Comparison of ENCODE assay signal across 8 cellular contexts in the genomic region with DNA sequence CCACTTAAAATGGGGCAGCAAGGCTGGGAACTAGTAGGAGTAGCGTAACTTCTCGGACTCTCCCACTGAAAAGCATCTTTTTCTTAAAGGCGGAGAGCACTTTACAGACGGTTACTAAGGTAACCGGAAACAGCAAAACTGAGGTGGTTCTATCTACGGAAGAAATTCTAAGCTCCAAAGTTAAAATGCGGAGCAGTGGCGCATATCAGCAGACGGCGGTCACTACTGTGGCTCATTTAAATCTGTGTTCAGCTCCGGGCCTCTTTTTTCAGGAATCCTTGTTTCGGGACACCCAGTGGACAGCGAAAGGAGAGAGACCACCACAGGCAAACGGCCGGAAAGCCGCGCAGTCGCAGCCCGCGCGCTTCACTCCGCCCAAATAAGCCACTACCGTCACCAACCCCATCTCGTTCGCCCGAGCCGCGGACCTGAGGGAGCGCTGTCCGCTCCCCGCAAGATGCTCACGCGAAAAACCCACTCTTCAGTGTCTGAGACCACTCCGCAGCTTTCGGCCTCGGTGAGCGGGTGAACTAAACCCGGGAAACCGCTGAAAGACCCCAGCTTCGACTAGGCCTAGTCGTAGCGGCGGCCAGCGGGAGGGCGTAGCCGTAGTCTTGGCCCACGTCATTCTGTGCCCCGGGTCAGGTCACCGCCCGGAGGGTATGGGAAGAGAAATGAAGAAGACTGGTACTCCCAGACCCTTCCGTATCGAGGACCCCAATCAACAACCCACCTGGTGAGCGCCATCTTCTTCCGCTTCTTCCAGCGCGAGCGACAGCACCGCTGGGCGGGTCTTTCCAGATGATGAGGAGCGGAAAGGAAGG. TPM values are rescaled to one million over a fixed set of nuclear protein-coding genes. Genes with fewer than 3 reads are reported as not detected.
DNase-seq lines count a peak whose midpoint lies in the region; ATAC-seq, FAIRE-seq and TF ChIP-seq lines count a peak whose summit lies in the region.

A gene (minus strand): TSS at position 776 of the 824 bp plus-strand sequence. CDS start 29 bp downstream, at position 747.

- TF ChIP-seq CTCF in pancreas (IDR thresholded peaks at IDR 0.05) (no peak), tibial artery (IDR thresholded peaks at IDR 0.05) (no peak)

- peaks cover 18% of the 10 kb centered on the region; the same call in 1 of the 2 replicates for H4K20me1 ChIP-seq in Karpas-422 (ENCODE audit: insufficient read depth, low read depth, low read length)

- ATAC-seq in GM21825 (IDR thresholded peaks at IDR 0.05; ENCODE audit: unreplicated experiment) (peak; percentile 95), Right ventricle myocardium superior (ENCODE audit: poor library complexity) (peak; percentile 98), pancreas (peak; percentile 98 to 99 (median 98))
- ATAC-seq in activated naive CD8-positive, alpha-beta T cell treated with anti-CD3 and anti-CD28 coated beads, Interleukin-2, amount 10 ng/mL, durations not matched to agents 7 days and 5 days (ENCODE audit: low read depth): peak; percentile 93

- H2AFZ ChIP-seq in Karpas-422 (ENCODE audit: low read length): peak within 1 kb of the TSS; percentile 96

- no peaks in the 10 kb centered on the region for H3K9me2 ChIP-seq in Karpas-422 (replicated peaks; ENCODE audit: insufficient read depth, low read length)

- intact Hi-C loops in Right ventricle myocardium superior (cut with DNase I): loop anchor here (5.0 kb wide), 1 partner anchor 42 kb away; a partner anchor contains a TSS
- intact Hi-C loops in pancreas (cut with DNase I): no loop called here
- intact Hi-C loops in tibial artery (cut with DNase I; ENCODE audit: low total_unique reads): no loop called here

- peak within 1 kb of the TSS; percentile 83 for H3K9ac ChIP-seq in Karpas-422 (ENCODE audit: low read length)

- H3K9me3 ChIP-seq in Karpas-422 (ENCODE audit: low read length) (no peaks in the 10 kb centered on the region), pancreas (no peaks in the 10 kb centered on the region), tibial artery (no peaks in the 10 kb centered on the region)

- WGBS in pancreas, 2 donors: 0 to 1% methylated on average over 60 of the region's 60 CpGs

- H3K4me2 ChIP-seq in Karpas-422 (ENCODE audit: low read depth, low read length, poor library complexity, severe bottlenecking): peak within 1 kb of the TSS; percentile 80

- H3K4me3 Mint-ChIP-seq in activated naive CD8-positive, alpha-beta T cell treated with anti-CD3 and anti-CD28 coated beads, Interleukin-2, amount 10 ng/mL, durations not matched to agents 7 days and 5 days: peak within 1 kb of the TSS; percentile 95

- POLR2A ChIA-PET in activated naive CD8-positive, alpha-beta T cell treated with anti-CD3 and anti-CD28 coated beads, Interleukin-2, amount 10 ng/mL, durations not matched to agents 7 days and 5 days (lab: Charles Lee): interaction anchor here (0.6 to 2.2 kb wide), 7 partner anchors 8 to 304 kb away, joined by 3 to 10 read pairs (median 4); a partner anchor contains a TSS

- peaks cover 13% of the 10 kb centered on the region for H3K36me3 Mint-ChIP-seq in activated naive CD8-positive, alpha-beta T cell treated with anti-CD3 and anti-CD28 coated beads, Interleukin-2, amount 10 ng/mL, durations not matched to agents 7 days and 5 days

- H3K27me3 Mint-ChIP-seq in activated naive CD8-positive, alpha-beta T cell treated with anti-CD3 and anti-CD28 coated beads, Interleukin-2, amount 10 ng/mL, durations not matched to agents 7 days and 5 days: no peaks in the 10 kb centered on the region

- peak within 1 kb of the TSS; percentile 76 for H3K4me3 ChIP-seq in Karpas-422 (ENCODE audit: low read length)
- H3K4me3 ChIP-seq in pancreas: peak within 1 kb of the TSS; percentile 81 to 92 (median 86)
- peak within 1 kb of the TSS; percentile 80 to 90 for H3K4me3 ChIP-seq in tibial artery

- H3K27me3 ChIP-seq in Karpas-422 (ENCODE audit: low read length) (no peaks in the 10 kb centered on the region), pancreas (no peaks in the 10 kb centered on the region), tibial artery (no peaks in the 10 kb centered on the region)

- H3K4me1 ChIP-seq in Karpas-422 (ENCODE audit: low read length) (peaks cover 21% of the 10 kb centered on the region), pancreas (peaks cover 0 to 17% (median 12%) of the 10 kb centered on the region in 3 donors), tibial artery (peaks cover 0 to 45% (median 24%) of the 10 kb centered on the region in 4 donors)

- peak within 1 kb of the TSS; percentile 42 for H3K27ac ChIP-seq in Karpas-422 (ENCODE audit: low read length)
- H3K27ac ChIP-seq in pancreas: peak within 1 kb of the TSS; percentile 54 to 87 (median 78)
- H3K27ac ChIP-seq in tibial artery: peak within 1 kb of the TSS; percentile 95 to 97

- no peak for FAIRE-seq in pancreas (lab: Jason Lieb, UNC)

- peak within 1 kb of the TSS; percentile 96 for H3K27ac Mint-ChIP-seq in activated naive CD8-positive, alpha-beta T cell treated with anti-CD3 and anti-CD28 coated beads, Interleukin-2, amount 10 ng/mL, durations not matched to agents 7 days and 5 days

- H3K4me1 Mint-ChIP-seq in activated naive CD8-positive, alpha-beta T cell treated with anti-CD3 and anti-CD28 coated beads, Interleukin-2, amount 10 ng/mL, durations not matched to agents 7 days and 5 days: peaks cover 26% of the 10 kb centered on the region

- DNase-seq in GDM1 (lab: John Stamatoyannopoulos, UW) (peak; percentile 86), Karpas-422 (peak; percentile 100), SW 1271 (lab: John Stamatoyannopoulos, UW) (peak; percentile 83 to 95), Right ventricle myocardium superior (peak; percentile 95), pancreas (peak; percentile 88 to 96 (median 91)), tibial artery (peak; percentile 93 to 96)
- peak; percentile 85 for DNase-seq in activated naive CD8-positive, alpha-beta T cell treated with anti-CD3 and anti-CD28 coated beads, Interleukin-2, amount 10 ng/mL, durations not matched to agents 7 days and 5 days

- no peaks in the 10 kb centered on the region for H3K9me3 Mint-ChIP-seq in activated naive CD8-positive, alpha-beta T cell treated with anti-CD3 and anti-CD28 coated beads, Interleukin-2, amount 10 ng/mL, durations not matched to agents 7 days and 5 days

- peaks cover 9% of the 10 kb centered on the region; the same call in 1 of the 2 replicates for H3K36me3 ChIP-seq in Karpas-422 (ENCODE audit: insufficient read depth, low read length)
- no peaks in the 10 kb centered on the region for H3K36me3 ChIP-seq in pancreas
- peaks cover 0 to 6% (median 0%) of the 10 kb centered on the region in 3 donors for H3K36me3 ChIP-seq in tibial artery

- peaks cover 53% of the 10 kb centered on the region for H3K79me2 ChIP-seq in Karpas-422 (ENCODE audit: low read length)

RNA-seq across cellular contexts. Expression of the gene that starts here (rescaled TPM):
- 79.9 and 88.1 TPM in 2 replicates for total RNA-seq in Karpas-422 (2014; rRNA removed; shearing (Covaris generic); ENCODE audit: low replicate concordance)
- total RNA-seq in activated naive CD8-positive, alpha-beta T cell treated with anti-CD3 and anti-CD28 coated beads, Interleukin-2, amount 10 ng/mL, durations not matched to agents 7 days and 5 days: 100 to 1,000 TPM; 105 to 108 TPM
- 52.6 TPM for total RNA-seq in Right ventricle myocardium superior
- total RNA-seq in pancreas: 10 to 100 TPM; 24.4 to 35.0 (median 30.2) TPM
- 10 to 100 TPM; 13.7 to 34.3 TPM for polyA plus RNA-seq in pancreas

Comparison
In these comparisons a context has a peak if more than half of its experiments do, and no peak if none do; other contexts are left out.
1. Peak in every context shown above with its lines: DNase-seq, ATAC-seq, H3K4me3 ChIP-seq and H3K27ac ChIP-seq.
2. H3K27ac ChIP-seq: peak in every context shown above with its lines; median percentile 96 in tibial artery; 78 in pancreas; 42 in Karpas-422.